8 cellular contexts compared by ENCODE assay signal in genomic region chr15:41494190-41494921, GRCh38. TPM values are rescaled to one million over a fixed set of nuclear protein-coding genes. Genes with fewer than 3 reads are reported as not detected.
A peak's percentile ranks its signal among the peaks of the same experiment; 100 is the strongest.
DNase-seq lines count a peak whose midpoint lies in the region; ATAC-seq and TF ChIP-seq lines count a peak whose summit lies in the region.

No MANE protein-coding gene starts in this region.

- peaks cover 4 to 7% of the 10 kb centered on the region in 2 donors for H3K36me3 Mint-ChIP-seq in CD14-positive monocyte
- peaks cover 9% of the 10 kb centered on the region for H3K36me3 Mint-ChIP-seq in endothelial cell (ENCODE audit: low read depth, unreplicated experiment)

- H3K27ac Mint-ChIP-seq in CD14-positive monocyte: no peak overlapping the region
- no peak overlapping the region for H3K27ac Mint-ChIP-seq in endothelial cell (ENCODE audit: unreplicated experiment)

- H3K9me3 Mint-ChIP-seq in CD14-positive monocyte: peaks cover 0 to 29% (median 4%) of the 10 kb centered on the region in 7 donors
- no peaks in the 10 kb centered on the region for H3K9me3 Mint-ChIP-seq in endothelial cell (ENCODE audit: unreplicated experiment)

- ATAC-seq in GM19328 (IDR thresholded peaks at IDR 0.05; ENCODE audit: unreplicated experiment) (peak; percentile 29), HG03439 (IDR thresholded peaks at IDR 0.05; ENCODE audit: unreplicated experiment) (peak; percentile 7), omental fat pad (ENCODE audit: low FRiP score) (peak; percentile 16)

- H3K27me3 Mint-ChIP-seq in CD14-positive monocyte (ENCODE audit: low read depth in 3 of 3): peaks cover 63 to 91% (median 84%) of the 10 kb centered on the region in 3 donors
- peaks cover 24% of the 10 kb centered on the region for H3K27me3 Mint-ChIP-seq in endothelial cell (ENCODE audit: unreplicated experiment)

- DNase-seq in CD14-positive monocyte (ENCODE audit: low spot score): no peak
- peak; percentile 43 for DNase-seq in endothelial cell (ENCODE audit: low spot score)
- no peak for DNase-seq in omental fat pad (ENCODE audit: low spot score)
- DNase-seq in medulla oblongata (ENCODE audit: extremely low spot score): no peak
- DNase-seq in DMS79 (lab: John Stamatoyannopoulos, UW): no peak

- TF ChIP-seq CTCF in CD14-positive monocyte (IDR thresholded peaks at IDR 0.05): no peak
- TF ChIP-seq CTCF in WI38 (IDR thresholded peaks at IDR 0.05; ENCODE audit: low read depth, low read length): no peak
- TF ChIP-seq CTCF in endothelial cell (IDR thresholded peaks at IDR 0.05; ENCODE audit: unreplicated experiment): no peak
- no peak for TF ChIP-seq CTCF in omental fat pad (IDR thresholded peaks at IDR 0.05)

- intact Hi-C loops in CD14-positive monocyte (cut with micrococcal nuclease): no loop called here

- H3K4me3 ChIP-seq in WI38 (ENCODE audit: low read depth, low read length): peak overlapping the region; percentile 61

- H3K4me3 Mint-ChIP-seq in CD14-positive monocyte: peak overlapping the region; percentile 76 to 86
- H3K4me3 Mint-ChIP-seq in endothelial cell (ENCODE audit: unreplicated experiment): no peak overlapping the region

- H3K4me1 Mint-ChIP-seq in CD14-positive monocyte (peaks cover 20% of the 10 kb centered on the region), endothelial cell (ENCODE audit: unreplicated experiment) (peaks cover 9% of the 10 kb centered on the region)

RNA-seq across cellular contexts. Expression of gene ITPKA, which starts 0.7 kb away (rescaled TPM):
- polyA plus RNA-seq in CD14-positive monocyte: not detected
- total RNA-seq in endothelial cell (ENCODE audit: unreplicated experiment) (4.2 TPM), omental fat pad (1 to 10 TPM in 2 of 4 donors, not detected in 2; 1.2 to 2.0 TPM)

RNA-seq across cellular contexts. Expression of gene LTK, which starts 19.3 kb away (rescaled TPM):
- not detected for polyA plus RNA-seq in CD14-positive monocyte
- total RNA-seq in endothelial cell (ENCODE audit: unreplicated experiment) (25.7 TPM), omental fat pad (1 to 10 TPM in 1 of 4 donors, under 1 TPM in 2, not detected in 1; 0.19 to 1.3 (median 0.84) TPM)

RNA-seq across cellular contexts. Expression of gene RPAP1, which starts 49.7 kb away (rescaled TPM):
- polyA plus RNA-seq in CD14-positive monocyte: 1 to 10 TPM; 2.7 to 2.9 TPM
- total RNA-seq in endothelial cell (ENCODE audit: unreplicated experiment) (41.2 TPM), omental fat pad (10 to 100 TPM; 16.4 to 29.1 (median 20.3) TPM)

Comparison
In these comparisons a context has a peak if more than half of its experiments do, and no peak if none do; other contexts are left out.
1. RNA of gene LTK, which starts 19.3 kb away (total RNA-seq): 25.7 TPM in endothelial cell (single experiment); 0.19 to 1.3 TPM in omental fat pad; every median in the first group is over 10 times any median in the second.
2. Peak in every context shown above with its lines, with median percentiles within 50 percentile points of each other: ATAC-seq.